Comparison of ENCODE assay signal across 7 cellular contexts in the genomic region with DNA sequence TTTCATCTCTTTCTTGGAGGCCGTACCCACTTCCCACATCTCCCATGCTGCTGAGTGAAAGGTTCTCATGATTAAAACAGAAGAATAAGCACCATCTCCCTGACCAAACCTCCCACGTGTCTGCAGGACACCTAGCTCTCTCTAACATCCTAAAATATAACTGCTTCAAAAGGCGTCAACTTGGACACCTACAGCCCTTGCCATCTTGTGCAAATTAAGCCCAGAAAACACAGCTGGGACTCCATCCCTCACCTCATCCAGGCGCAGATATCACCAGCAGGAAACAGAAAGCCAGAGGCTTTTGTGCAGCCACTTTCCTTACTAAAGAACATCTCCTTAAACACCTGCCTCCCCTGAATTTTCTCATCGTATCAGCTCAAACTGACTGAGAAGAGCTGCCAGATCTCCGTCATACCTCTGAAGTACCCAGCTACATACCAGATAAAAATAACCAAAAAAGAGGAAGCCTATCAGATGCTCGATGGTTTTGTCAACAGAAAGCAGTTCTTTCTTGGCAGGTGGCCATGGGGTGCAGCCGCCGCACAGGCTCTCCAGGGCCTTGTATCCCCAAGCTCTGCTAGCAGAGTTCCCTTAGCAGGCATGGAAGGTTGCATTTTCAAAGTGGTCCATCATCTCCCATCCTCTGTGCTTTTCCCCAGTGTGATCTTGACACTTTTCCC.
A peak's percentile ranks its signal among the peaks of the same experiment; 100 is the strongest.
DNase-seq lines count a peak whose midpoint lies in the region; ATAC-seq and TF ChIP-seq lines count a peak whose summit lies in the region.

No MANE protein-coding gene starts in this region.

- H4K20me1 ChIP-seq in SU-DHL-6 (ENCODE audit: low read depth, low read length), result peaks cover 5% of the 10 kb centered on the region; the same call in 1 of the 2 replicates

- ATAC-seq in GM19328 (IDR thresholded peaks at IDR 0.05; ENCODE audit: unreplicated experiment) (peak; percentile 49), HG03342 (IDR thresholded peaks at IDR 0.05; ENCODE audit: unreplicated experiment) (peak; percentile 43), GM21528 (IDR thresholded peaks at IDR 0.05; ENCODE audit: low FRiP score, unreplicated experiment) (no peak)
- peak; percentile 94 to 95 for ATAC-seq in stimulated activated naive B cell treated with anti-CD40 and anti-IgM and Interleukin-4, amounts not matched to agents 10 μg/mL and 1 μg/mL and 100 μg/mL, for 72 hours (replicated peaks)

- H3K4me3 Mint-ChIP-seq in stimulated activated naive B cell treated with anti-CD40 and anti-IgM and Interleukin-4, amounts not matched to agents 10 μg/mL and 1 μg/mL and 100 μg/mL, for 72 hours, result peak overlapping the region; percentile 64 to 71

- H2AFZ ChIP-seq in SU-DHL-6 (ENCODE audit: low read depth, low read length, severe bottlenecking), result no peak overlapping the region

- H3K79me2 ChIP-seq in SU-DHL-6 (ENCODE audit: insufficient read depth, low read length), result peaks cover 43% of the 10 kb centered on the region

- peaks cover 9% of the 10 kb centered on the region in 2 donors for H3K36me3 Mint-ChIP-seq in stimulated activated naive B cell treated with anti-CD40 and anti-IgM and Interleukin-4, amounts not matched to agents 10 μg/mL and 1 μg/mL and 100 μg/mL, for 72 hours

- 0 out of 2 replicates have a peak, but pooled peaks cover 5% of the 10 kb centered on the region for H3F3A ChIP-seq in SU-DHL-6 (ENCODE audit: insufficient read depth)

- H3K9me3 ChIP-seq in SU-DHL-6 (ENCODE audit: insufficient read depth, low read length), result no peaks in the 10 kb centered on the region

- no peaks in the 10 kb centered on the region for H3K9me2 ChIP-seq in SU-DHL-6 (replicated peaks; ENCODE audit: insufficient read depth, low read length)

- DNase-seq in stimulated activated naive B cell treated with anti-CD40 and anti-IgM and Interleukin-4, amounts not matched to agents 10 μg/mL and 1 μg/mL and 100 μg/mL, for 72 hours, result peak; percentile 48
- no peak for DNase-seq in NCI-H1694 treated with DMSO at 0.1 percent for 48 hours (lab: John Stamatoyannopoulos, UW)
- DNase-seq in stimulated activated CD4-positive, alpha-beta T cell treated with anti-CD3 and anti-CD28 coated beads, Interleukin-4, amount 100 ng/mL, for 24 hours, result no peak

- 0 out of 2 replicates have a peak overlapping the region, but pooled peaks have one; percentile 13 for H3K9ac ChIP-seq in SU-DHL-6 (ENCODE audit: low read length)

- peak overlapping the region; percentile 55 for H3K4me2 ChIP-seq in SU-DHL-6 (ENCODE audit: low read depth, low read length, poor library complexity, severe bottlenecking)

- TF ChIP-seq CTCF in SU-DHL-6 (IDR thresholded peaks at IDR 0.05; ENCODE audit: insufficient read depth, low read length, poor library complexity, severe bottlenecking), result no peak

- H3K27ac Mint-ChIP-seq in stimulated activated naive B cell treated with anti-CD40 and anti-IgM and Interleukin-4, amounts not matched to agents 10 μg/mL and 1 μg/mL and 100 μg/mL, for 72 hours, result peak overlapping the region; percentile 93

- no peaks in the 10 kb centered on the region for H3K27me3 ChIP-seq in SU-DHL-6 (ENCODE audit: low read length)

- peak overlapping the region; percentile 71 for H3K27ac ChIP-seq in SU-DHL-6 (ENCODE audit: low read depth, low read length)

- no peaks in the 10 kb centered on the region for H3K36me3 ChIP-seq in SU-DHL-6 (ENCODE audit: low read length)

- H3K4me1 Mint-ChIP-seq in stimulated activated naive B cell treated with anti-CD40 and anti-IgM and Interleukin-4, amounts not matched to agents 10 μg/mL and 1 μg/mL and 100 μg/mL, for 72 hours, result peaks cover 57 to 66% of the 10 kb centered on the region in 2 donors

- peak overlapping the region; percentile 7 for H3K4me3 ChIP-seq in SU-DHL-6 (ENCODE audit: insufficient read depth, low read length, poor library complexity, severe bottlenecking)

- no peaks in the 10 kb centered on the region for H3K9me3 Mint-ChIP-seq in stimulated activated naive B cell treated with anti-CD40 and anti-IgM and Interleukin-4, amounts not matched to agents 10 μg/mL and 1 μg/mL and 100 μg/mL, for 72 hours

- H3K27me3 Mint-ChIP-seq in stimulated activated naive B cell treated with anti-CD40 and anti-IgM and Interleukin-4, amounts not matched to agents 10 μg/mL and 1 μg/mL and 100 μg/mL, for 72 hours, result no peaks in the 10 kb centered on the region
